In genomic region chr6:108914235-108915022, GRCh38 we compare ENCODE assay signal across 9 cellular contexts.
DNase-seq lines count a peak whose midpoint lies in the region; ATAC-seq and TF ChIP-seq lines count a peak whose summit lies in the region.
"Had no signal": no experiment of that assay in that cellular context is flagged by ENCODE, and none has a peak within 500 bp of the region (broad histone marks: within the 10 kb centered on the region; RNA-seq: fewer than 3 reads in every experiment).

No MANE protein-coding gene starts in this region.

- H3K4me3 Mint-ChIP-seq in GM23338 = no peak overlapping the region
- H3K4me3 Mint-ChIP-seq: dendritic cell treated with granulocyte-macrophage colony-stimulating factor and Interleukin-4, amounts not matched to agents 40 ng/mL and 50 ng/mL, for 4 days had no signal

- no peak overlapping the region for H3K4me2 ChIP-seq in GM23338

- peaks cover 7% of the 10 kb centered on the region for H3K4me1 Mint-ChIP-seq in GM23338

- H3K9me2 ChIP-seq in GM23338 (ENCODE audit: insufficient read depth) = no peaks in the 10 kb centered on the region

- DNase-seq in A673 (ENCODE audit: low spot score) = peak; percentile 45
- DNase-seq in GM23338 (ENCODE audit: low spot score) = peak; percentile 89
- DNase-seq in renal cortical epithelial cell (ENCODE audit: low read depth) = peak; percentile 19
- no peak for DNase-seq in Ammon's horn (ENCODE audit: low spot score)
- DNase-seq in SKM-1 (lab: John Stamatoyannopoulos, UW; ENCODE audit: unreplicated experiment) = no peak
- no peak for DNase-seq in GM19238 (ENCODE audit: insufficient read length, low spot score)

- intact Hi-C loops in A673 (cut with micrococcal nuclease; ENCODE audit: unreplicated experiment) = no loop called here

- no peak overlapping the region for H2AFZ ChIP-seq in GM23338

- ATAC-seq in GM23338 (peak; percentile 90), esophagus mucosa (peak; percentile 17)

- peaks cover 3% of the 10 kb centered on the region for H3K27me3 Mint-ChIP-seq in GM23338 (ENCODE audit: insufficient read depth, low read depth, poor library complexity)

- H3K27ac ChIP-seq in A673 (ENCODE audit: low read depth, low read length, poor library complexity, severe bottlenecking) (no peak overlapping the region), GM23338 (ENCODE audit: low read depth) (no peak overlapping the region), VCaP (no peak overlapping the region)

- CTCF ChIA-PET in A673 (lab: Charles Lee) = no interaction called here

- H3K27me3 ChIP-seq in A673 (replicated peaks; ENCODE audit: insufficient read depth, low read depth, low read length, poor library complexity) (no peaks in the 10 kb centered on the region), GM23338 (ENCODE audit: insufficient read depth) (no peaks in the 10 kb centered on the region)

- H3K9me3 ChIP-seq in A673 (ENCODE audit: low read depth, low read length, poor library complexity, severe bottlenecking) = no peaks in the 10 kb centered on the region

- H3K4me1 ChIP-seq in A673 (ENCODE audit: insufficient read depth, low read length, poor library complexity, severe bottlenecking) = no peaks in the 10 kb centered on the region
- H3K4me1 ChIP-seq in GM23338 (ENCODE audit: insufficient read depth) = no peaks in the 10 kb centered on the region

- POLR2A ChIA-PET in A673 (lab: Charles Lee; ENCODE audit: low non-redundant PET) = no interaction called here

- H3K36me3 ChIP-seq in A673 (ENCODE audit: insufficient read depth, low read length, poor library complexity, severe bottlenecking) (no peaks in the 10 kb centered on the region), GM23338 (ENCODE audit: insufficient read depth) (no peaks in the 10 kb centered on the region)

- no peaks in the 10 kb centered on the region for H3F3A ChIP-seq in GM23338 (replicated peaks; ENCODE audit: low read depth)

- H4K20me1 ChIP-seq in GM23338 (replicated peaks; ENCODE audit: insufficient read depth) = no peaks in the 10 kb centered on the region

- no peaks in the 10 kb centered on the region for H3K79me2 ChIP-seq in GM23338 (replicated peaks; ENCODE audit: insufficient read depth)

- no peak overlapping the region for H3K4me3 ChIP-seq in A673 (ENCODE audit: low read depth, low read length, poor library complexity, severe bottlenecking)
- H3K4me3 ChIP-seq in GM23338 = no peak overlapping the region

- H3K36me3 Mint-ChIP-seq in GM23338 (ENCODE audit: low read depth) = no peaks in the 10 kb centered on the region

- no TSS peak for BruUV-seq in A673 (replicated peaks; lab: Mats Ljungman, UMichigan)

- H3K27ac Mint-ChIP-seq in GM23338 = no peak overlapping the region
- H3K27ac Mint-ChIP-seq: dendritic cell treated with granulocyte-macrophage colony-stimulating factor and Interleukin-4, amounts not matched to agents 40 ng/mL and 50 ng/mL, for 4 days had no signal

- no peaks in the 10 kb centered on the region for H3K9me3 Mint-ChIP-seq in GM23338
- H3K9me3 Mint-ChIP-seq: dendritic cell treated with granulocyte-macrophage colony-stimulating factor and Interleukin-4, amounts not matched to agents 40 ng/mL and 50 ng/mL, for 4 days had no signal

- TF ChIP-seq CTCF in A673 (conservative IDR thresholded peaks at IDR 0.05; ENCODE audit: low read depth, low read length) (peak; percentile 72), GM23338 (conservative IDR thresholded peaks at IDR 0.05; ENCODE audit: low read depth in 2 of 2) (peak; percentile 97 to 98), VCaP (conservative IDR thresholded peaks at IDR 0.05) (peak; percentile 24; the same call in 1 of the 2 replicates)

TF ChIP-seq in GM23338, 12 proteins besides CTCF, POLR2A, EP300 and RAD21:
- peak; percentile 80 for TF ChIP-seq ZNF462 (CRISPR knock-in tag; IDR thresholded peaks at IDR 0.05)
- no peak for TF ChIP-seq JUNB (IDR thresholded peaks at IDR 0.05; ENCODE audit: unreplicated experiment)
- TF ChIP-seq, protein P1, sequence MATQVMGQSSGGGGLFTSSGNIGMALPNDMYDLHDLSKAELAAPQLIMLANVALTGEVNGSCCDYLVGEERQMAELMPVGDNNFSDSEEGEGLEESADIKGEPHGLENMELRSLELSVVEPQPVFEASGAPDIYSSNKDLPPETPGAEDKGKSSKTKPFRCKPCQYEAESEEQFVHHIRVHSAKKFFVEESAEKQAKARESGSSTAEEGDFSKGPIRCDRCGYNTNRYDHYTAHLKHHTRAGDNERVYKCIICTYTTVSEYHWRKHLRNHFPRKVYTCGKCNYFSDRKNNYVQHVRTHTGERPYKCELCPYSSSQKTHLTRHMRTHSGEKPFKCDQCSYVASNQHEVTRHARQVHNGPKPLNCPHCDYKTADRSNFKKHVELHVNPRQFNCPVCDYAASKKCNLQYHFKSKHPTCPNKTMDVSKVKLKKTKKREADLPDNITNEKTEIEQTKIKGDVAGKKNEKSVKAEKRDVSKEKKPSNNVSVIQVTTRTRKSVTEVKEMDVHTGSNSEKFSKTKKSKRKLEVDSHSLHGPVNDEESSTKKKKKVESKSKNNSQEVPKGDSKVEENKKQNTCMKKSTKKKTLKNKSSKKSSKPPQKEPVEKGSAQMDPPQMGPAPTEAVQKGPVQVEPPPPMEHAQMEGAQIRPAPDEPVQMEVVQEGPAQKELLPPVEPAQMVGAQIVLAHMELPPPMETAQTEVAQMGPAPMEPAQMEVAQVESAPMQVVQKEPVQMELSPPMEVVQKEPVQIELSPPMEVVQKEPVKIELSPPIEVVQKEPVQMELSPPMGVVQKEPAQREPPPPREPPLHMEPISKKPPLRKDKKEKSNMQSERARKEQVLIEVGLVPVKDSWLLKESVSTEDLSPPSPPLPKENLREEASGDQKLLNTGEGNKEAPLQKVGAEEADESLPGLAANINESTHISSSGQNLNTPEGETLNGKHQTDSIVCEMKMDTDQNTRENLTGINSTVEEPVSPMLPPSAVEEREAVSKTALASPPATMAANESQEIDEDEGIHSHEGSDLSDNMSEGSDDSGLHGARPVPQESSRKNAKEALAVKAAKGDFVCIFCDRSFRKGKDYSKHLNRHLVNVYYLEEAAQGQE (IDR thresholded peaks at IDR 0.05; ENCODE audit: unreplicated experiment) = no peak
- no peak for TF ChIP-seq EZH2 (IDR thresholded peaks at IDR 0.05; ENCODE audit: low read depth, unreplicated experiment)
- 0 out of 2 replicates have a peak, but pooled peaks have one; percentile 29 for TF ChIP-seq CREB1 (CRISPR knock-in tag; IDR thresholded peaks at IDR 0.05; ENCODE audit: low read depth)
- TF ChIP-seq STAT1 (IDR thresholded peaks at IDR 0.05; ENCODE audit: unreplicated experiment) = no peak
TF ChIP-seq in GM23338: peak in this region for 2.

Comparison
In these comparisons a context has a peak if more than half of its experiments do, and no peak if none do; other contexts are left out.
1. DNase-seq: peak in A673 (single experiment), GM23338 (single experiment) and renal cortical epithelial cell (single experiment); none in Ammon's horn (single experiment), SKM-1 (single experiment) and GM19238 (single experiment).
2. CTCF ChIP-seq: peak in every context shown above with its lines; median percentile 98 in GM23338; 72 in A673; 24 in VCaP.